ENCODE assay signal across 1 cellular context in the genomic region with DNA sequence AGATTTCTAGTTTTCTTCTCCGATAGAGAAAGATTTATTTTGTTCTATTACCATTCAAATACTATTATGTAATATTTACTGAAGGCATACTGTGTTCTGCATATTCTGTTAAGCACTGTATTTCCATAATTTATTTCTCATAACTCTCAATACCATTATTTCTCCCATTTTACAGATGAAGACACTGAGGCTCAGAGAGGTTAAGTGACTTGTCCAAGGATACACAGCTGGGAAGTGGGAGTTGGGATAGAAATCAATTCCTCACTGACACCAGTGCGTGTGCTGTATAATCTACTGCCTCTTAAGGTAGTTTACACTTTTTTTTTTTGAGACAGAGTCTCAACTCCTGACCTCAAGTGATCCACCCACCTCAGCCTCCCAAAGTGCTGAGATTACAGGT.
TF ChIP-seq lines count a peak whose summit lies in the region.

No MANE protein-coding gene starts in this region.

TF ChIP-seq in HepG2, 621 proteins besides CTCF, POLR2A, EP300 and RAD21:
- TF ChIP-seq ZMAT5 (CRISPR knock-in tag; IDR thresholded peaks at IDR 0.05; ENCODE audit: borderline replicate concordance, low read depth) (no peak), TRIM24 (CRISPR knock-in tag; IDR thresholded peaks at IDR 0.05) (no peak), ZNF629 (CRISPR knock-in tag; conservative IDR thresholded peaks at IDR 0.05) (0 out of 2 replicates have a peak, but pooled peaks have one; percentile 13), RFX5 (IDR thresholded peaks at IDR 0.05; ENCODE audit: low read depth, low read length) (no peak), ZNF768 (CRISPR knock-in tag; IDR thresholded peaks at IDR 0.05) (peak; percentile 36; the same call in 1 of the 2 replicates), GZF1 (CRISPR knock-in tag; IDR thresholded peaks at IDR 0.05) (no peak), ZNF724P (CRISPR knock-in tag; IDR thresholded peaks at IDR 0.05; ENCODE audit: borderline replicate concordance) (no peak), NFIB (CRISPR knock-in tag; IDR thresholded peaks at IDR 0.05; ENCODE audit: borderline replicate concordance) (no peak), HNRNPLL (IDR thresholded peaks at IDR 0.05; ENCODE audit: low read depth, low read length, poor library complexity, severe bottlenecking) (no peak), ZNF251 (CRISPR knock-in tag; IDR thresholded peaks at IDR 0.05) (no peak)
- TF ChIP-seq, protein P1, sequence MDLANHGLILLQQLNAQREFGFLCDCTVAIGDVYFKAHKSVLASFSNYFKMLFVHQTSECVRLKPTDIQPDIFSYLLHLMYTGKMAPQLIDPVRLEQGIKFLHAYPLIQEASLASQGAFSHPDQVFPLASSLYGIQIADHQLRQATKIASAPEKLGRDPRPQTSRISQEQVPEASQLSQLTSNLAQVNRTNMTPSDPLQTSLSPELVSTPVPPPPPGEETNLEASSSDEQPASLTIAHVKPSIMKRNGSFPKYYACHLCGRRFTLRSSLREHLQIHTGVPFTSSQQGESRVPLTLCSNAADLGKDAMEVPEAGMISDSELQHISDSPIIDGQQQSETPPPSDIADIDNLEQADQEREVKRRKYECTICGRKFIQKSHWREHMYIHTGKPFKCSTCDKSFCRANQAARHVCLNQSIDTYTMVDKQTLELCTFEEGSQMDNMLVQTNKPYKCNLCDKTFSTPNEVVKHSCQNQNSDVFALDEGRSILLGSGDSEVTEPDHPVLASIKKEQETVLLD (CRISPR knock-in tag; IDR thresholded peaks at IDR 0.05; ENCODE audit: low read depth): no peak
